ENCODE assay signal across 2 cellular contexts in genomic region chr19:16604615-16605014, GRCh38.
TF ChIP-seq lines count a peak whose summit lies in the region.

No MANE protein-coding gene starts in this region.

TF ChIP-seq in HEK293, 187 proteins besides CTCF, POLR2A, EP300 and RAD21:
- peak; percentile 76 for TF ChIP-seq SCRT2 (tag by site-specific recombination; IDR thresholded peaks at IDR 0.05)
- no peak for TF ChIP-seq ZNF274 (IDR thresholded peaks at IDR 0.05; ENCODE audit: low read length)
- no peak for TF ChIP-seq ZNF274 (tag by site-specific recombination; IDR thresholded peaks at IDR 0.05; ENCODE audit: borderline replicate concordance)
TF ChIP-seq in HEK293: peak in this region for 1.

TF ChIP-seq in K562, 482 proteins besides CTCF, POLR2A, EP300 and RAD21:
- TF ChIP-seq HNRNPUL1 (IDR thresholded peaks at IDR 0.05; ENCODE audit: low read length) (no peak), CEBPB (tag; IDR thresholded peaks at IDR 0.05) (peak; percentile 79)
